ENCODE assay signal across 21 cellular contexts in genomic region chr9:89739531-89740315, GRCh38.
DNase-seq lines count a peak whose midpoint lies in the region; ATAC-seq, FAIRE-seq and TF ChIP-seq lines count a peak whose summit lies in the region.
"Had no signal": no experiment of that assay in that cellular context is flagged by ENCODE, and none has a peak within 500 bp of the region (broad histone marks: within the 10 kb centered on the region; RNA-seq: fewer than 3 reads in every experiment).

No MANE protein-coding gene starts in this region.

- H3K18ac ChIP-seq in H1 (ENCODE audit: extremely low read depth, low read length) = no peak overlapping the region; the same call in 1 of the 2 replicates

- POLR2A ChIA-PET in OCI-LY7 (lab: Charles Lee) = interaction anchor here (0.5 to 1.2 kb wide), 6 partner anchors 10 to 1294 kb away, joined by 3 to 5 read pairs (median 4); no protein-coding TSS in a partner anchor
- POLR2A ChIA-PET in H1 (lab: Charles Lee; ENCODE audit: partially characterized antibody) = interaction anchor here (0.8 kb wide), 1 partner anchor 135 kb away, joined by 3 read pairs; the partner anchor contains the start of gene GADD45G

- intact Hi-C loops in natural killer cell (cut with micrococcal nuclease) (no loop called here), OCI-LY7 (cut with micrococcal nuclease; ENCODE audit: unreplicated experiment) (loop anchor here (5.0 to 10.0 kb wide), 3 partner anchors 137 to 1065 kb away; partner anchors contain the start of gene SYK), esophagus muscularis mucosa (cut with DNase I) (no loop called here)

- no peak overlapping the region for H2BK5ac ChIP-seq in H1 (ENCODE audit: low read depth, low read length)

- H3K27ac ChIP-seq in OCI-LY7 (ENCODE audit: low read depth, low read length, poor library complexity, severe bottlenecking) = peak overlapping the region; percentile 93
- H3K27ac ChIP-seq in H1 (ENCODE audit: low read depth, low read length) = no peak overlapping the region
- H3K27ac ChIP-seq in esophagus muscularis mucosa (replicated peaks in 1 of 4) = no peak overlapping the region
- H3K27ac ChIP-seq: ascending aorta, esophagus squamous epithelium, tibial nerve had no signal

- no peak overlapping the region for H3K9ac ChIP-seq in H1 (replicated peaks in 1 of 4; ENCODE audit: extremely low read depth in 1 of 4, low read depth in 3 of 4, low read length in 3 of 4)

- no peak for TF ChIP-seq POLR2A in H1 (IDR thresholded peaks at IDR 0.05; ENCODE audit: control extremely low read depth in 1 of 2, low read depth in 2 of 2, low read length in 2 of 2)
- TF ChIP-seq POLR2A in esophagus muscularis mucosa (IDR thresholded peaks at IDR 0.05; ENCODE audit: low read depth) = no peak

- H3K56ac ChIP-seq in H1 (replicated peaks; ENCODE audit: insufficient read length, low read depth, low read length) = no peak overlapping the region

- H3K23ac ChIP-seq in H1 (ENCODE audit: insufficient read length) = no peak overlapping the region

- H2BK15ac ChIP-seq in H1 (ENCODE audit: low read length) = no peak overlapping the region

- no peaks in the 10 kb centered on the region for H3K79me2 ChIP-seq in OCI-LY7 (ENCODE audit: insufficient read depth, low read depth, low read length)
- H3K79me2 ChIP-seq in H1 (ENCODE audit: control insufficient read depth in 1 of 2, insufficient read depth in 2 of 2, low read length in 2 of 2) = no peaks in the 10 kb centered on the region

- H3K23me2 ChIP-seq in H1 (ENCODE audit: low read depth, low read length) = no peaks in the 10 kb centered on the region

- CTCF ChIA-PET in OCI-LY7 (lab: Charles Lee; ENCODE audit: unreplicated experiment) (interaction anchor here (0.7 kb wide), 1 partner anchor 76 kb away, joined by 3 read pairs; no protein-coding TSS in a partner anchor), H1 (lab: Charles Lee; ENCODE audit: partially characterized antibody) (interaction anchor here (0.6 to 4.7 kb wide), 18 partner anchors 10 to 360 kb away, joined by 3 to 37 read pairs (median 3); partner anchors contain the start of gene GADD45G)

- no peak overlapping the region for H2BK120ac ChIP-seq in H1 (replicated peaks; ENCODE audit: low read depth, low read length)

- H2BK20ac ChIP-seq in H1 (ENCODE audit: low read length) = peak overlapping the region; percentile 41; the same call in 1 of the 2 replicates

- H2AFZ ChIP-seq in OCI-LY7 (ENCODE audit: low read length) (peak overlapping the region; percentile 81), H1 (ENCODE audit: low read length) (no peak overlapping the region)
- H2AFZ ChIP-seq: GM23338 had no signal

- no peaks in the 10 kb centered on the region for H4K20me1 ChIP-seq in OCI-LY7 (ENCODE audit: insufficient read depth, low read length)
- H4K20me1 ChIP-seq in H1 (replicated peaks in 1 of 2; ENCODE audit: control insufficient read depth in 1 of 2, insufficient read depth in 2 of 2, low read length in 2 of 2) = no peaks in the 10 kb centered on the region

- ATAC-seq in natural killer cell treated with Interleukin-12 subunit alpha and Interleukin-12 subunit beta and Interleukin-15 and Interleukin-18, amount 100 ng/mL, for 72 hours = peak in 1 of 2 donors; percentile 32
- ATAC-seq in natural killer cell = no peak
- no peak for ATAC-seq in stimulated activated memory B cell treated with anti-CD40 and anti-IgM and Interleukin-4, amounts not matched to agents 10 μg/mL and 1 μg/mL and 100 μg/mL, for 72 hours
- no peak for ATAC-seq in GM21390 (IDR thresholded peaks at IDR 0.05; ENCODE audit: unreplicated experiment)
- ATAC-seq: GM23338, left lobe of liver, Right ventricle myocardium inferior had no signal

- H2AK5ac ChIP-seq in H1 (ENCODE audit: low read depth, low read length) = no peak overlapping the region

- no peaks in the 10 kb centered on the region for H3K9me3 Mint-ChIP-seq in natural killer cell treated with Interleukin-12 subunit alpha and Interleukin-12 subunit beta and Interleukin-15 and Interleukin-18, amount 100 ng/mL, for 72 hours
- no peaks in the 10 kb centered on the region for H3K9me3 Mint-ChIP-seq in natural killer cell
- H3K9me3 Mint-ChIP-seq in stimulated activated memory B cell treated with anti-CD40 and anti-IgM and Interleukin-4, amounts not matched to agents 10 μg/mL and 1 μg/mL and 100 μg/mL, for 72 hours = no peaks in the 10 kb centered on the region
- H3K9me3 Mint-ChIP-seq: GM23338; stimulated activated naive CD8-positive, alpha-beta T cell treated with anti-CD3 and anti-CD28 coated beads, Interleukin-15, Interleukin-2, amounts not matched to agents 100 ng/mL and 50 ng/mL, for 24 hours had no signal

- no peak overlapping the region for H4K8ac ChIP-seq in H1 (ENCODE audit: extremely low read depth, insufficient read depth, low read length)

- no TSS peak for BruUV-seq in OCI-LY7 (replicated peaks; lab: Mats Ljungman, UMichigan)

- TF ChIP-seq CTCF in natural killer cell (IDR thresholded peaks at IDR 0.05) (no peak), OCI-LY7 (conservative IDR thresholded peaks at IDR 0.05; ENCODE audit: low read length) (no peak), H1 (IDR thresholded peaks at IDR 0.05; ENCODE audit: control extremely low read depth in 1 of 3, insufficient read depth in 1 of 3, low read depth in 1 of 3, low read length in 3 of 3) (no peak), esophagus muscularis mucosa (IDR thresholded peaks at IDR 0.05) (no peak)

- peaks cover 0 to 11% of the 10 kb centered on the region in 2 donors for H3K27me3 Mint-ChIP-seq in natural killer cell treated with Interleukin-12 subunit alpha and Interleukin-12 subunit beta and Interleukin-15 and Interleukin-18, amount 100 ng/mL, for 72 hours
- H3K27me3 Mint-ChIP-seq in natural killer cell (ENCODE audit: low read depth in 2 of 2) = peaks cover 13 to 22% of the 10 kb centered on the region in 2 donors
- H3K27me3 Mint-ChIP-seq in stimulated activated memory B cell treated with anti-CD40 and anti-IgM and Interleukin-4, amounts not matched to agents 10 μg/mL and 1 μg/mL and 100 μg/mL, for 72 hours = no peaks in the 10 kb centered on the region
- H3K27me3 Mint-ChIP-seq: stimulated activated naive CD8-positive, alpha-beta T cell treated with anti-CD3 and anti-CD28 coated beads, Interleukin-15, Interleukin-2, amounts not matched to agents 100 ng/mL and 50 ng/mL, for 24 hours had no signal

- H3K4me3 ChIP-seq in OCI-LY7 (ENCODE audit: low read depth, low read length, poor library complexity, severe bottlenecking) = peak overlapping the region; percentile 55
- no peak overlapping the region for H3K4me3 ChIP-seq in H1 (ENCODE audit: extremely low read depth in 1 of 4, insufficient read depth in 2 of 4, low read depth in 3 of 4, low read length in 4 of 4)
- H3K4me3 ChIP-seq in esophagus muscularis mucosa = no peak overlapping the region
- H3K4me3 ChIP-seq: ascending aorta, esophagus squamous epithelium, GM23338, tibial nerve had no signal

- peak overlapping the region in 1 of 2 donors; percentile 91 for H3K27ac Mint-ChIP-seq in natural killer cell treated with Interleukin-12 subunit alpha and Interleukin-12 subunit beta and Interleukin-15 and Interleukin-18, amount 100 ng/mL, for 72 hours
- H3K27ac Mint-ChIP-seq in natural killer cell = no peak overlapping the region
- H3K27ac Mint-ChIP-seq in stimulated activated memory B cell treated with anti-CD40 and anti-IgM and Interleukin-4, amounts not matched to agents 10 μg/mL and 1 μg/mL and 100 μg/mL, for 72 hours = peak overlapping the region; percentile 8
- H3K27ac Mint-ChIP-seq: GM23338 had no signal

- no peak for TF ChIP-seq EP300 in H1 (IDR thresholded peaks at IDR 0.05; ENCODE audit: borderline replicate concordance in 1 of 2, low read depth in 2 of 2, low read length in 2 of 2)
- TF ChIP-seq EP300 in esophagus muscularis mucosa (IDR thresholded peaks at IDR 0.05) = no peak

- 89% methylated on average over 13 of the region's 13 CpGs; no CpG with 5 or more reads in 1 of the 2 experiments for WGBS in H1 (ENCODE audit: extremely low coverage in 1 of 2, insufficient coverage in 1 of 2, insufficient read length in 1 of 2, insufficient replicate concordance in 2 of 2, low coverage in 1 of 2, low lambda C conversion rate in 2 of 2, missing lambda C conversion rate in 1 of 2), 2 experiments
- 83% methylated on average over 11 of the region's 13 CpGs for WGBS in esophagus muscularis mucosa

- no peaks in the 10 kb centered on the region for H3K27me3 ChIP-seq in H1 (replicated peaks in 1 of 4; ENCODE audit: control insufficient read depth in 3 of 4, extremely low read depth in 1 of 4, insufficient read depth in 3 of 4, low read length in 3 of 4)
- H3K27me3 ChIP-seq in esophagus muscularis mucosa = no peaks in the 10 kb centered on the region
- H3K27me3 ChIP-seq: ascending aorta, tibial nerve had no signal

- H3K14ac ChIP-seq in H1 (ENCODE audit: insufficient read length) = no peak overlapping the region

- FAIRE-seq in H1 (lab: Jason Lieb, UNC) = no peak
- FAIRE-seq: HTR-8/SVneo had no signal

- H3K9me2 ChIP-seq in OCI-LY7 (ENCODE audit: insufficient read depth, low read length) = no peaks in the 10 kb centered on the region

- H4K91ac ChIP-seq in H1 (replicated peaks; ENCODE audit: insufficient read length, low read length) = no peak overlapping the region

- H3K4ac ChIP-seq in H1 (replicated peaks; ENCODE audit: insufficient read length, low read depth, low read length) = no peak overlapping the region

- H3K4me1 Mint-ChIP-seq in natural killer cell treated with Interleukin-12 subunit alpha and Interleukin-12 subunit beta and Interleukin-15 and Interleukin-18, amount 100 ng/mL, for 72 hours (ENCODE audit: low read depth in 2 of 2) = peaks cover 46 to 49% of the 10 kb centered on the region in 2 donors
- H3K4me1 Mint-ChIP-seq in natural killer cell = peaks cover 22 to 25% of the 10 kb centered on the region in 2 donors
- peaks cover 50% of the 10 kb centered on the region for H3K4me1 Mint-ChIP-seq in stimulated activated memory B cell treated with anti-CD40 and anti-IgM and Interleukin-4, amounts not matched to agents 10 μg/mL and 1 μg/mL and 100 μg/mL, for 72 hours

- H3K4me1 ChIP-seq in OCI-LY7 (ENCODE audit: insufficient read depth, low read length, poor library complexity, severe bottlenecking) (peaks cover 70% of the 10 kb centered on the region), H1 (replicated peaks in 1 of 4; ENCODE audit: control insufficient read depth in 3 of 4, insufficient read depth in 4 of 4, low read length in 3 of 4) (peaks cover 0 to 13% (median under 1%) of the 10 kb centered on the region in 4 experiments; a peak in 6 of 7 replicates), esophagus muscularis mucosa (peaks cover 3 to 6% (median 3%) of the 10 kb centered on the region in 4 donors)
- H3K4me1 ChIP-seq: ascending aorta, esophagus squamous epithelium had no signal

- no peak for DNase-seq in natural killer cell treated with Interleukin-12 subunit alpha and Interleukin-12 subunit beta and Interleukin-15 and Interleukin-18, amount 100 ng/mL, for 72 hours (ENCODE audit: low spot score)
- DNase-seq in natural killer cell (no peak), OCI-LY7 (ENCODE audit: low spot score) (no peak), H1 (ENCODE audit: low read depth in 1 of 2, low spot score in 2 of 2) (no peak), esophagus muscularis mucosa (ENCODE audit: extremely low spot score) (no peak), DMS153 treated with DMSO at 0.1 percent for 48 hours (lab: John Stamatoyannopoulos, UW; ENCODE audit: unreplicated experiment) (no peak)
- DNase-seq: activated gamma-delta T cell treated with Interleukin-2 at 50 U/mL for 16 hours; DND-41; effector CD8-positive, alpha-beta T cell; esophagus squamous epithelium; NCI-H1105 treated with DMSO at 0.1 percent for 48 hours; NCI-H510A treated with DMSO at 0.1 percent for 48 hours had no signal

- no peak for TF ChIP-seq RAD21 in H1 (IDR thresholded peaks at IDR 0.05 in 1 of 2, conservative IDR thresholded peaks at IDR 0.05 in 1 of 2; ENCODE audit: low read depth in 2 of 2, low read length in 2 of 2)

- no peaks in the 10 kb centered on the region for H3K79me1 ChIP-seq in H1 (ENCODE audit: low read depth, low read length)

- H4K5ac ChIP-seq in H1 (ENCODE audit: insufficient read length, low read depth, low read length) = no peak overlapping the region

- H3K4me2 ChIP-seq in OCI-LY7 (ENCODE audit: low read length) (peak overlapping the region; percentile 82), H1 (ENCODE audit: insufficient read depth in 1 of 2, low read depth in 2 of 2, low read length in 2 of 2) (no peak overlapping the region)
- H3K4me2 ChIP-seq: GM23338 had no signal

- H3K36me3 Mint-ChIP-seq in natural killer cell treated with Interleukin-12 subunit alpha and Interleukin-12 subunit beta and Interleukin-15 and Interleukin-18, amount 100 ng/mL, for 72 hours = no peaks in the 10 kb centered on the region
- no peaks in the 10 kb centered on the region for H3K36me3 Mint-ChIP-seq in natural killer cell
- H3K36me3 Mint-ChIP-seq in stimulated activated memory B cell treated with anti-CD40 and anti-IgM and Interleukin-4, amounts not matched to agents 10 μg/mL and 1 μg/mL and 100 μg/mL, for 72 hours = no peaks in the 10 kb centered on the region

- no peak overlapping the region for H2BK12ac ChIP-seq in H1 (ENCODE audit: low read depth, low read length)

- H3K9me3 ChIP-seq in OCI-LY7 (ENCODE audit: low read length) (no peaks in the 10 kb centered on the region), H1 (ENCODE audit: insufficient read depth in 2 of 2, low read depth in 1 of 2, low read length in 1 of 2) (no peaks in the 10 kb centered on the region), esophagus muscularis mucosa (peaks cover 0 to 3% (median 0%) of the 10 kb centered on the region in 4 donors)
- H3K9me3 ChIP-seq: ascending aorta had no signal

- H3K36me3 ChIP-seq in OCI-LY7 (ENCODE audit: insufficient read depth, low read length) (no peaks in the 10 kb centered on the region), H1 (ENCODE audit: control insufficient read depth in 2 of 4, insufficient read depth in 4 of 4, low read length in 3 of 4) (no peaks in the 10 kb centered on the region), esophagus muscularis mucosa (no peaks in the 10 kb centered on the region)
- H3K36me3 ChIP-seq: ascending aorta, esophagus squamous epithelium, tibial nerve had no signal

- H3K4me3 Mint-ChIP-seq in natural killer cell treated with Interleukin-12 subunit alpha and Interleukin-12 subunit beta and Interleukin-15 and Interleukin-18, amount 100 ng/mL, for 72 hours = peak overlapping the region; percentile 16
- H3K4me3 Mint-ChIP-seq in natural killer cell = no peak overlapping the region
- no peak overlapping the region for H3K4me3 Mint-ChIP-seq in stimulated activated memory B cell treated with anti-CD40 and anti-IgM and Interleukin-4, amounts not matched to agents 10 μg/mL and 1 μg/mL and 100 μg/mL, for 72 hours
- H3K4me3 Mint-ChIP-seq: GM23338 had no signal
